Comparison of ENCODE assay signal across 8 cellular contexts in genomic region chr19:17470204-17470841, GRCh38. TPM values are rescaled to one million over a fixed set of nuclear protein-coding genes. Genes with fewer than 3 reads are reported as not detected.
DNase-seq lines count a peak whose midpoint lies in the region; ATAC-seq and TF ChIP-seq lines count a peak whose summit lies in the region.

Gene SLC27A1 (plus strand): TSS chr19:17470524. CDS start chr19:17470541, 17 bp downstream.

- no peaks in the 10 kb centered on the region for H3K9me3 ChIP-seq in colonic mucosa

- H3K36me3 ChIP-seq in colonic mucosa = no peaks in the 10 kb centered on the region

- no peaks in the 10 kb centered on the region for H3K27me3 ChIP-seq in colonic mucosa

- peak within 1 kb of the TSS; percentile 91 for H3K27ac Mint-ChIP-seq in activated CD4-positive, alpha-beta T cell treated with anti-CD3 and anti-CD28 coated beads for 36 hours

- POLR2A ChIA-PET in activated CD4-positive, alpha-beta T cell treated with anti-CD3 and anti-CD28 coated beads for 36 hours (lab: Charles Lee) = no interaction called here

- TF ChIP-seq CTCF in AG09319 (IDR thresholded peaks at IDR 0.05; ENCODE audit: low read depth, low read length) (no peak), colonic mucosa (IDR thresholded peaks at IDR 0.05) (no peak)

- H3K27ac ChIP-seq in colonic mucosa = peak within 1 kb of the TSS; percentile 68

- intact Hi-C loops in activated CD4-positive, alpha-beta T cell treated with anti-CD3 and anti-CD28 coated beads for 36 hours (cut with DNase I, micrococcal nuclease) = loop anchor here in 1 of 2 experiments (1.0 to 5.0 kb wide), 13 partner anchors 17 to 395 kb away; partner anchors contain the start of genes BABAM1, COLGALT1, DDA1 and HAUS8
- intact Hi-C loops in colonic mucosa (cut with DNase I) = no loop called here

- H3K36me3 Mint-ChIP-seq in activated CD4-positive, alpha-beta T cell treated with anti-CD3 and anti-CD28 coated beads for 36 hours (ENCODE audit: low read depth) = no peaks in the 10 kb centered on the region

- ATAC-seq in GM19023 (IDR thresholded peaks at IDR 0.05; ENCODE audit: unreplicated experiment) = peak; percentile 81
- ATAC-seq in HG03280 (IDR thresholded peaks at IDR 0.05; ENCODE audit: unreplicated experiment) = peak; percentile 80
- ATAC-seq in activated CD4-positive, alpha-beta T cell treated with anti-CD3 and anti-CD28 coated beads for 36 hours = peak; percentile 90

- peak within 1 kb of the TSS; percentile 66 for H3K4me3 ChIP-seq in colonic mucosa

- CTCF ChIA-PET in activated CD4-positive, alpha-beta T cell treated with anti-CD3 and anti-CD28 coated beads for 36 hours (lab: Charles Lee) = interaction anchor here (0.6 to 2.6 kb wide), 2 partner anchors 26 to 27 kb away, joined by 3 to 9 read pairs; no protein-coding TSS in a partner anchor

- peak within 1 kb of the TSS; percentile 73 to 83 for H3K9ac ChIP-seq in colonic mucosa (ENCODE audit: low read depth in 2 of 2, low read length in 2 of 2)

- DNase-seq in AG09319 (ENCODE audit: extremely low read depth, low read depth) = peak; percentile 98
- peak; percentile 99 for DNase-seq in NCI-H446 treated with DMSO at 0.1 percent for 48 hours (lab: John Stamatoyannopoulos, UW)
- DNase-seq in activated CD4-positive, alpha-beta T cell treated with anti-CD3 and anti-CD28 coated beads for 36 hours = peak; percentile 93
- DNase-seq in colonic mucosa = peak; percentile 98
- DNase-seq in kidney tubule cell (ENCODE audit: low spot score) = peak; percentile 98
- peak; percentile 85 to 88 for DNase-seq in stimulated activated CD4-positive, alpha-beta T cell treated with anti-CD3 and anti-CD28 coated beads, Interleukin-15, amount 100 ng/mL, for 48 hours (ENCODE audit: low read depth in 2 of 2)

- H3K4me1 Mint-ChIP-seq in activated CD4-positive, alpha-beta T cell treated with anti-CD3 and anti-CD28 coated beads for 36 hours = peaks cover 25% of the 10 kb centered on the region

- H3K4me1 ChIP-seq in colonic mucosa = no peaks in the 10 kb centered on the region

- H3K4me3 Mint-ChIP-seq in activated CD4-positive, alpha-beta T cell treated with anti-CD3 and anti-CD28 coated beads for 36 hours = peak within 1 kb of the TSS; percentile 86

- no peaks in the 10 kb centered on the region for H3K27me3 Mint-ChIP-seq in activated CD4-positive, alpha-beta T cell treated with anti-CD3 and anti-CD28 coated beads for 36 hours

- H3K9me3 Mint-ChIP-seq in activated CD4-positive, alpha-beta T cell treated with anti-CD3 and anti-CD28 coated beads for 36 hours (ENCODE audit: low read depth) = no peaks in the 10 kb centered on the region

RNA-seq across cellular contexts. Expression of gene SLC27A1, which starts in this region (rescaled TPM):
- total RNA-seq in activated CD4-positive, alpha-beta T cell treated with anti-CD3 and anti-CD28 coated beads for 36 hours = 1 to 10 TPM; 2.2 to 2.7 TPM
- total RNA-seq in colonic mucosa = 1 to 10 TPM; 4.2 to 5.1 TPM

Comparison
In these comparisons a context has a peak if more than half of its experiments do, and no peak if none do; other contexts are left out.
1. Peak in every context shown above with its lines: DNase-seq, ATAC-seq, H3K4me3 ChIP-seq and H3K27ac ChIP-seq.